In genomic region chr3:64475037-64475436, GRCh38 we compare ENCODE assay signal across 1 cellular context.
TF ChIP-seq lines count a peak whose summit lies in the region.

No MANE protein-coding gene starts in this region.

TF ChIP-seq in H1, 55 proteins besides CTCF, POLR2A, EP300 and RAD21 (continued from another document):
- TF ChIP-seq CHD7 (IDR thresholded peaks at IDR 0.05; ENCODE audit: insufficient replicate concordance, low read length): no peak
- TF ChIP-seq SIN3A (conservative IDR thresholded peaks at IDR 0.05 in 1 of 2, IDR thresholded peaks at IDR 0.05 in 1 of 2; ENCODE audit: low read depth in 1 of 2, low read length in 2 of 2): no peak
- TF ChIP-seq MAX (IDR thresholded peaks at IDR 0.05): no peak
- TF ChIP-seq RNF2 (IDR thresholded peaks at IDR 0.05; ENCODE audit: borderline replicate concordance, low read depth, low read length, missing control alignments, poor library complexity, severe bottlenecking): no peak
- TF ChIP-seq SRF (IDR thresholded peaks at IDR 0.05; ENCODE audit: low read depth, low read length): no peak
- TF ChIP-seq, protein P1, sequence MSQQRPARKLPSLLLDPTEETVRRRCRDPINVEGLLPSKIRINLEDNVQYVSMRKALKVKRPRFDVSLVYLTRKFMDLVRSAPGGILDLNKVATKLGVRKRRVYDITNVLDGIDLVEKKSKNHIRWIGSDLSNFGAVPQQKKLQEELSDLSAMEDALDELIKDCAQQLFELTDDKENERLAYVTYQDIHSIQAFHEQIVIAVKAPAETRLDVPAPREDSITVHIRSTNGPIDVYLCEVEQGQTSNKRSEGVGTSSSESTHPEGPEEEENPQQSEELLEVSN (IDR thresholded peaks at IDR 0.05): no peak
